ENCODE assay signal across 23 cellular contexts in the genomic region with DNA sequence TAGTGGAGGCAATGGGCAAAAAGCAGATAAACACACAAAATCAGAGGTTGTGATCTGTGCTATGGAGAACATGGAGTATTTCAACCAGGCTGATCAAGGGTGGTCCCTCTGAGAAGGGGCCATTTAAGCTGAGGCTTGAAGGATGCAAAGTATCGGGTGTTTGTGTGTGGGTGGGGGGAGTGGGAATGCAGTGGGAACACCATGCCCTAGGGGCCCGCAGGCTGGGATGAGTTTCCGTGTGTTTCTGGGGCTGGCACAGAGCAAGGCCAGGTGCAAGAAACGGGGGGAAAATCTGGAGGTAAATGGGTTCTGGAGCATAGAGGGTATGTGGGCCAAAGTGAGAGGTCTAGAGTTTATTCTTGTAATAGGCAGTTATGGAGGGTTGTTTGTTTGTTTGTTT. TPM values are rescaled to one million over a fixed set of nuclear protein-coding genes. Genes with fewer than 3 reads are reported as not detected.
DNase-seq lines count a peak whose midpoint lies in the region; ATAC-seq and TF ChIP-seq lines count a peak whose summit lies in the region.
"Had no signal": no experiment of that assay in that cellular context is flagged by ENCODE, and none has a peak within 500 bp of the region (broad histone marks: within the 10 kb centered on the region; RNA-seq: fewer than 3 reads in every experiment).

No MANE protein-coding gene starts in this region.

- H4K8ac ChIP-seq in neuronal stem cell (ENCODE audit: low read depth, low read length), result no peak overlapping the region

- peak overlapping the region; percentile 68 for H3K18ac ChIP-seq in neuronal stem cell (ENCODE audit: low read length)

- no peak for TF ChIP-seq POLR2A in esophagus muscularis mucosa (IDR thresholded peaks at IDR 0.05; ENCODE audit: low read depth)
- TF ChIP-seq POLR2A in thyroid gland (IDR thresholded peaks at IDR 0.05), result no peak

- H3K4me3 Mint-ChIP-seq in WTC11 (no peak overlapping the region), nephron progenitor cell (no peak overlapping the region)
- H3K4me3 Mint-ChIP-seq: activated naive CD8-positive, alpha-beta T cell treated with anti-CD3 and anti-CD28 coated beads, Interleukin-2, amount 10 ng/mL, durations not matched to agents 7 days and 5 days; central memory CD8-positive, alpha-beta T cell; type B pancreatic cell had no signal

- H3K9ac ChIP-seq in neuronal stem cell (ENCODE audit: low read depth, low read length, poor library complexity), result no peak overlapping the region
- H3K9ac ChIP-seq: BLaER1 treated with 17β-estradiol and CSF1 and Interleukin-3, amounts not matched to agents 10 nM and 100 nM; SK-N-SH had no signal

- CTCF ChIA-PET in WTC11 (lab: Charles Lee), result interaction anchor here (1.5 kb wide), 1 partner anchor 17 kb away, joined by 3 read pairs; no protein-coding TSS in a partner anchor

- H3K36me3 Mint-ChIP-seq in WTC11, result peaks cover 9% of the 10 kb centered on the region
- no peaks in the 10 kb centered on the region for H3K36me3 Mint-ChIP-seq in nephron progenitor cell (ENCODE audit: low read depth)
- H3K36me3 Mint-ChIP-seq: activated naive CD8-positive, alpha-beta T cell treated with anti-CD3 and anti-CD28 coated beads, Interleukin-2, amount 10 ng/mL, durations not matched to agents 7 days and 5 days; type B pancreatic cell had no signal

- H3K9me3 Mint-ChIP-seq in WTC11, result no peaks in the 10 kb centered on the region
- no peaks in the 10 kb centered on the region for H3K9me3 Mint-ChIP-seq in nephron progenitor cell
- H3K9me3 Mint-ChIP-seq: activated naive CD8-positive, alpha-beta T cell treated with anti-CD3 and anti-CD28 coated beads, Interleukin-2, amount 10 ng/mL, durations not matched to agents 7 days and 5 days; central memory CD8-positive, alpha-beta T cell; type B pancreatic cell had no signal

- H2AK5ac ChIP-seq in neuronal stem cell (ENCODE audit: low read depth, low read length), result peak overlapping the region; percentile 5

- POLR2A ChIA-PET in WTC11 (lab: Charles Lee), result interaction anchor here (0.6 kb wide), 1 partner anchor 711 kb away, joined by 7 read pairs; no protein-coding TSS in a partner anchor

- H2BK12ac ChIP-seq in neuronal stem cell (ENCODE audit: low read length), result no peak overlapping the region

- TF ChIP-seq CTCF in WTC11 (IDR thresholded peaks at IDR 0.05) (no peak), esophagus muscularis mucosa (IDR thresholded peaks at IDR 0.05) (no peak), thyroid gland (IDR thresholded peaks at IDR 0.05) (no peak), nephron progenitor cell (IDR thresholded peaks at IDR 0.05) (no peak)

- H3K4me3 ChIP-seq in esophagus muscularis mucosa (no peak overlapping the region), neuronal stem cell (ENCODE audit: low read length in 2 of 2) (no peak overlapping the region), thyroid gland (replicated peaks in 1 of 3) (no peak overlapping the region)
- H3K4me3 ChIP-seq: BLaER1 treated with 17β-estradiol and CSF1 and Interleukin-3, amounts not matched to agents 10 nM and 100 nM; lung; smooth muscle cell; stomach had no signal

- peaks cover 13 to 19% (median 17%) of the 10 kb centered on the region in 4 donors for H3K4me1 ChIP-seq in esophagus muscularis mucosa
- peaks cover 0 to 15% of the 10 kb centered on the region in 2 donors for H3K4me1 ChIP-seq in neuronal stem cell (ENCODE audit: control insufficient read depth in 2 of 2, insufficient read depth in 1 of 2, low read depth in 1 of 2, low read length in 2 of 2)
- peaks cover 13 to 16% of the 10 kb centered on the region in 2 donors for H3K4me1 ChIP-seq in thyroid gland
- H3K4me1 ChIP-seq: BLaER1 treated with 17β-estradiol and CSF1 and Interleukin-3, amounts not matched to agents 10 nM and 100 nM had no signal

- H2AFZ ChIP-seq in neuronal stem cell (ENCODE audit: low read length), result no peak overlapping the region

- DNase-seq in WTC11 (ENCODE audit: low spot score) (no peak), esophagus muscularis mucosa (ENCODE audit: extremely low spot score) (no peak), neuronal stem cell (ENCODE audit: low spot score) (no peak), thyroid gland (no peak), H4 (ENCODE audit: low spot score) (no peak), nephron progenitor cell (no peak), retina (no peak)
- DNase-seq: activated CD4-positive, alpha-beta T cell treated with anti-CD3 and anti-CD28 coated beads for 4 hours; activated gamma-delta T cell; activated naive CD8-positive, alpha-beta T cell treated with anti-CD3 and anti-CD28 coated beads, Interleukin-2, amount 10 ng/mL, durations not matched to agents 7 days and 5 days; activated T-cell treated with anti-CD3 and anti-CD28 coated beads, Interleukin-2, amount 50 U/mL, for 1 hour; kidney; NCI-H146; stimulated activated CD4-positive, alpha-beta T cell treated with anti-CD3 and anti-CD28 coated beads, Interleukin-1b, Interleukin-23, amount 100 ng/mL, for 48 hours; stomach; T-helper 2 cell had no signal

- no peak for ATAC-seq in WTC11
- ATAC-seq: HCT116 had no signal

- TF ChIP-seq EP300 in esophagus muscularis mucosa (IDR thresholded peaks at IDR 0.05), result no peak

- no peak overlapping the region for H3K23ac ChIP-seq in neuronal stem cell (ENCODE audit: low read depth, low read length, poor library complexity)

- H3K27me3 Mint-ChIP-seq in WTC11 (ENCODE audit: low read depth) (no peaks in the 10 kb centered on the region), nephron progenitor cell (ENCODE audit: low read depth, poor library complexity) (peaks cover 8% of the 10 kb centered on the region)
- H3K27me3 Mint-ChIP-seq: activated naive CD8-positive, alpha-beta T cell treated with anti-CD3 and anti-CD28 coated beads, Interleukin-2, amount 10 ng/mL, durations not matched to agents 7 days and 5 days; type B pancreatic cell had no signal

- H3K4ac ChIP-seq in neuronal stem cell (ENCODE audit: low read length), result no peak overlapping the region

- H4K91ac ChIP-seq in neuronal stem cell (ENCODE audit: low read depth, low read length, poor library complexity), result no peak overlapping the region

- no peak overlapping the region for H3K4me2 ChIP-seq in neuronal stem cell (ENCODE audit: insufficient read depth, low read length, poor library complexity, severe bottlenecking)
- H3K4me2 ChIP-seq: BLaER1 treated with 17β-estradiol and CSF1 and Interleukin-3, amounts not matched to agents 10 nM and 100 nM; SK-N-SH; smooth muscle cell had no signal

- H3K36me3 ChIP-seq in esophagus muscularis mucosa (no peaks in the 10 kb centered on the region), neuronal stem cell (replicated peaks in 1 of 2; ENCODE audit: control insufficient read depth in 2 of 2, insufficient read depth in 2 of 2, low read length in 2 of 2) (no peaks in the 10 kb centered on the region), thyroid gland (no peaks in the 10 kb centered on the region)
- H3K36me3 ChIP-seq: BLaER1 treated with 17β-estradiol and CSF1 and Interleukin-3, amounts not matched to agents 10 nM and 100 nM; stomach had no signal

- H3K27ac Mint-ChIP-seq in WTC11 (peak overlapping the region; percentile 26), nephron progenitor cell (no peak overlapping the region)
- H3K27ac Mint-ChIP-seq: activated naive CD8-positive, alpha-beta T cell treated with anti-CD3 and anti-CD28 coated beads, Interleukin-2, amount 10 ng/mL, durations not matched to agents 7 days and 5 days; type B pancreatic cell had no signal

- no peaks in the 10 kb centered on the region for H3K9me3 ChIP-seq in esophagus muscularis mucosa
- H3K9me3 ChIP-seq in neuronal stem cell (replicated peaks in 1 of 2; ENCODE audit: control insufficient read depth in 2 of 2, insufficient read depth in 1 of 2, low read depth in 1 of 2, low read length in 2 of 2), result peaks cover 0 to 2% of the 10 kb centered on the region in 2 donors
- no peaks in the 10 kb centered on the region for H3K9me3 ChIP-seq in thyroid gland
- H3K9me3 ChIP-seq: BLaER1 treated with 17β-estradiol and CSF1 and Interleukin-3, amounts not matched to agents 10 nM and 100 nM; SK-N-SH; stomach had no signal

- intact Hi-C loops in esophagus muscularis mucosa (cut with DNase I) (no loop called here), thyroid gland (cut with DNase I) (no loop called here)

- H3K27ac ChIP-seq in esophagus muscularis mucosa (replicated peaks in 1 of 4) (peak overlapping the region; percentile 57 to 71 (median 62)), neuronal stem cell (replicated peaks; ENCODE audit: low read length) (no peak overlapping the region), thyroid gland (peak overlapping the region in 2 of 3 donors; percentile 40 to 49)
- H3K27ac ChIP-seq: BLaER1 treated with 17β-estradiol and CSF1 and Interleukin-3, amounts not matched to agents 10 nM and 100 nM had no signal

- H3K4me1 Mint-ChIP-seq in WTC11, result peaks cover 29% of the 10 kb centered on the region
- peaks cover 24% of the 10 kb centered on the region for H3K4me1 Mint-ChIP-seq in nephron progenitor cell
- H3K4me1 Mint-ChIP-seq: central memory CD8-positive, alpha-beta T cell had no signal

- no peak overlapping the region for H3K14ac ChIP-seq in neuronal stem cell (ENCODE audit: low read length)

- no peak overlapping the region for H2BK15ac ChIP-seq in neuronal stem cell (ENCODE audit: low read length)

- H2BK120ac ChIP-seq in neuronal stem cell (ENCODE audit: low read depth, low read length), result no peak overlapping the region

- H3K79me1 ChIP-seq in neuronal stem cell (ENCODE audit: low read depth, low read length), result no peaks in the 10 kb centered on the region

- H3K27me3 ChIP-seq in esophagus muscularis mucosa (no peaks in the 10 kb centered on the region), neuronal stem cell (ENCODE audit: control insufficient read depth in 3 of 3, insufficient read depth in 3 of 3, low read depth in 1 of 3, low read length in 3 of 3) (peaks cover 0 to 4% (median 0%) of the 10 kb centered on the region in 3 experiments), thyroid gland (no peaks in the 10 kb centered on the region)
- H3K27me3 ChIP-seq: BLaER1 treated with 17β-estradiol and CSF1 and Interleukin-3, amounts not matched to agents 10 nM and 100 nM; stomach had no signal

- WGBS in esophagus muscularis mucosa, result 98% methylated on average over 4 of the region's 4 CpGs
- no CpG with 5 or more reads among the region's 4 CpGs for WGBS in neuronal stem cell (ENCODE audit: extremely low coverage in 2 of 2, insufficient read length in 2 of 2, insufficient replicate concordance in 1 of 2), 2 donors
- 92 to 94% methylated on average over 4 of the region's 4 CpGs for WGBS in thyroid gland, 2 donors

- no peak overlapping the region for H2BK5ac ChIP-seq in neuronal stem cell (ENCODE audit: low read length)

RNA-seq across cellular contexts. Expression of gene LARP1, which starts 13.8 kb away (rescaled TPM):
- total RNA-seq in WTC11 (2021) (360 to 406 TPM (median 378 TPM) in 3 replicates), esophagus muscularis mucosa (100 to 1,000 TPM in 2 of 4 donors, 10 to 100 TPM in 2; 79.7 to 128 (median 101) TPM), thyroid gland (100 to 1,000 TPM; 109 to 192 (median 133) TPM)
- 96.5 TPM for polyA plus RNA-seq in neuronal stem cell (2013, experiment 1 of 2)
- polyA plus RNA-seq in neuronal stem cell (2013, experiment 2 of 2), result 92.3 TPM
- 44.3 and 48.5 TPM in 2 replicates for total RNA-seq in H4 (2014; rRNA removed; shearing (Covaris generic))
